Comparison of ENCODE assay signal across 8 cellular contexts in genomic region chr17:8383143-8383974, GRCh38. TPM values are rescaled to one million over a fixed set of nuclear protein-coding genes. Genes with fewer than 3 reads are reported as not detected.
A peak's percentile ranks its signal among the peaks of the same experiment; 100 is the strongest.
DNase-seq lines count a peak whose midpoint lies in the region; ATAC-seq, FAIRE-seq and TF ChIP-seq lines count a peak whose summit lies in the region.

RPL26 (minus strand) TSS chr17:8383193; CDS start chr17:8382310, 883 bp downstream.

- H3K9me3 Mint-ChIP-seq in immature natural killer cell = no peaks in the 10 kb centered on the region

- H3K9me3 ChIP-seq in WERI-Rb-1 (ENCODE audit: severe bottlenecking) (no peaks in the 10 kb centered on the region), spleen (no peaks in the 10 kb centered on the region)

- CTCF ChIA-PET in AG04449 (lab: Yijun Ruan, JAX) = interaction anchor here (0.6 to 2.4 kb wide), 31 partner anchors 8 to 507 kb away, joined by 3 to 21 read pairs (median 4); partner anchors contain the start of genes CTC1 and SLC25A35

- WGBS in spleen, 5 donors = 0 to 1% (median 0%) methylated on average over 43 to 70 of the region's 70 CpGs

- peak within 1 kb of the TSS; percentile 74 for H3K27ac ChIP-seq in WERI-Rb-1
- peak within 1 kb of the TSS; percentile 76 to 97 (median 93) for H3K27ac ChIP-seq in spleen

- peaks cover 2 to 10% (median 8%) of the 10 kb centered on the region in 3 donors for H3K27me3 Mint-ChIP-seq in immature natural killer cell (ENCODE audit: low read depth in 3 of 3)

- H3K4me1 Mint-ChIP-seq in immature natural killer cell = peaks cover 70 to 86% of the 10 kb centered on the region in 2 donors

- peaks cover 36 to 75% (median 54%) of the 10 kb centered on the region in 6 donors for H3K4me1 ChIP-seq in spleen

- ATAC-seq in GM18868 (IDR thresholded peaks at IDR 0.05; ENCODE audit: unreplicated experiment) = peak; percentile 85
- ATAC-seq in HG03135 (IDR thresholded peaks at IDR 0.05; ENCODE audit: unreplicated experiment) = peak; percentile 80

- H3K36me3 ChIP-seq in WERI-Rb-1 = peaks cover 38% of the 10 kb centered on the region
- peaks cover 17% of the 10 kb centered on the region for H3K36me3 ChIP-seq in bronchial epithelial cell (ENCODE audit: control insufficient read depth, insufficient read depth, low read length)
- H3K36me3 ChIP-seq in spleen = peaks cover 0 to 38% (median 35%) of the 10 kb centered on the region in 6 donors

- DNase-seq in AG04449 (ENCODE audit: low read depth, low spot score) (peak; percentile 90), NCI-H2196 treated with DMSO at 0.1 percent for 48 hours (lab: John Stamatoyannopoulos, UW; ENCODE audit: unreplicated experiment) (peak; percentile 79), WERI-Rb-1 (peak; percentile 97), bronchial epithelial cell (ENCODE audit: low read depth) (peak; percentile 95), immature natural killer cell (peak; percentile 96 to 97 (median 97)), spleen (peak; percentile 98)

- peak in 2 of 3 donors; percentile 10 to 55 for TF ChIP-seq POLR2A in spleen (IDR thresholded peaks at IDR 0.05)

- intact Hi-C loops in spleen (cut with DNase I; ENCODE audit: low total_unique reads) = no loop called here

- peak within 1 kb of the TSS; percentile 92 to 98 (median 94) for H3K27ac Mint-ChIP-seq in immature natural killer cell

- peaks cover 0 to 32% (median 17%) of the 10 kb centered on the region in 3 donors for H3K36me3 Mint-ChIP-seq in immature natural killer cell

- POLR2A ChIA-PET in AG04449 (lab: Yijun Ruan, JAX) = interaction anchor here (0.5 to 1.2 kb wide), 4 partner anchors 48 to 362 kb away, joined by 3 to 6 read pairs (median 3); partner anchors contain the start of gene NDEL1

- no peaks in the 10 kb centered on the region for H3K27me3 ChIP-seq in WERI-Rb-1 (ENCODE audit: insufficient read depth, low read depth, severe bottlenecking)
- H3K27me3 ChIP-seq in bronchial epithelial cell (ENCODE audit: control insufficient read depth, insufficient read depth, low read length) = no peaks in the 10 kb centered on the region
- no peaks in the 10 kb centered on the region for H3K27me3 ChIP-seq in spleen (replicated peaks in 1 of 7)

- H3K4me3 Mint-ChIP-seq in immature natural killer cell = peak within 1 kb of the TSS; percentile 97 to 99 (median 98)

- H3K4me3 ChIP-seq in AG04449 (ENCODE audit: low read depth, low read length) (peak within 1 kb of the TSS; percentile 75), WERI-Rb-1 (ENCODE audit: low read depth, low read length) (peak within 1 kb of the TSS; percentile 84), bronchial epithelial cell (ENCODE audit: low read depth, low read length) (peak within 1 kb of the TSS; percentile 55), spleen (peak within 1 kb of the TSS; percentile 70 to 95 (median 84))

- FAIRE-seq in bronchial epithelial cell (lab: Jason Lieb, UNC) = no peak

- TF ChIP-seq CTCF in AG04449 (IDR thresholded peaks at IDR 0.05; ENCODE audit: insufficient read depth, low read length, missing control alignments) = peak; percentile 77
- peak; percentile 77 for TF ChIP-seq CTCF in WERI-Rb-1 (IDR thresholded peaks at IDR 0.05; ENCODE audit: low read depth, low read length)
- TF ChIP-seq CTCF in bronchial epithelial cell (IDR thresholded peaks at IDR 0.05; ENCODE audit: insufficient read depth, low read length, severe bottlenecking) = peak; percentile 77
- peak; percentile 99 to 100 (median 100) for TF ChIP-seq CTCF in spleen (IDR thresholded peaks at IDR 0.05 in 8 of 11, conservative IDR thresholded peaks at IDR 0.05 in 3 of 11)

RNA-seq across cellular contexts. Expression of gene RPL26, which starts in this region (rescaled TPM):
- total RNA-seq in bronchial epithelial cell (6,352 and 10,136 TPM in 2 replicates), spleen (1,000 to 10,000 TPM; 1,067 to 3,608 (median 1,651) TPM)
- polyA plus RNA-seq in immature natural killer cell (1,000 to 10,000 TPM in 1 of 3 donors, 100 to 1,000 TPM in 2; 683 to 1,109 (median 864) TPM), spleen (1,000 to 10,000 TPM; 5,013 to 7,063 (median 6,510) TPM)

Comparison
In these comparisons a context has a peak if more than half of its experiments do, and no peak if none do; other contexts are left out.
1. Peak in every context shown above with its lines: DNase-seq, ATAC-seq, H3K4me3 ChIP-seq and H3K27ac ChIP-seq.
2. RNA of gene RPL26 (polyA plus RNA-seq): 5,013 to 7,063 TPM in spleen; 683 to 1,109 TPM in immature natural killer cell; every median in the first group is over 4 times any median in the second.